28 cellular contexts compared by ENCODE assay signal in genomic region chr5:168777651-168778050, GRCh38.
"Had no signal": no experiment of that assay in that cellular context is flagged by ENCODE, and none has a peak within 500 bp of the region (broad histone marks: within the 10 kb centered on the region; RNA-seq: fewer than 3 reads in every experiment).

No MANE protein-coding gene starts in this region.

- H3K27me3 ChIP-seq: ascending aorta, cardiac muscle cell had no signal

- H3K4me1 ChIP-seq: ascending aorta had no signal

- H3K36me3 ChIP-seq: cardiac muscle cell, WERI-Rb-1 had no signal

- H3K4me3 ChIP-seq: ascending aorta, cardiac muscle cell had no signal

- H3K9me3 ChIP-seq: ascending aorta had no signal

- H3K27ac ChIP-seq: ascending aorta, cardiac muscle cell, WERI-Rb-1 had no signal

- DNase-seq: activated CD4-positive, alpha-beta memory T cell treated with anti-CD3 and anti-CD28 coated beads, Interleukin-2, amount 10 ng/mL, durations not matched to agents 7 days and 5 days; activated CD4-positive, alpha-beta T cell treated with anti-CD3 and anti-CD28 coated beads for 1 hour; activated CD4-positive, alpha-beta T cell treated with anti-CD3 and anti-CD28 coated beads for 36 hours; activated CD4-positive, alpha-beta T cell treated with anti-CD3 and anti-CD28 coated beads for 48 hours; activated CD4-positive, alpha-beta T cell treated with anti-CD3 and anti-CD28 coated beads, Interleukin-2, amount 10 ng/mL, durations not matched to agents 7 days and 5 days; activated CD4-positive, alpha-beta T cell treated with anti-CD3 and anti-CD28 coated beads, Interleukin-2, amount 50 U/mL, for 48 hours; activated CD4-positive, CD25-positive, alpha-beta regulatory T cell; activated CD8-positive, alpha-beta memory T cell treated with anti-CD3 and anti-CD28 coated beads for 24 hours; activated CD8-positive, alpha-beta memory T cell treated with anti-CD3 and anti-CD28 coated beads, Interleukin-2, amount 10 ng/mL, durations not matched to agents 7 days and 5 days; activated CD8-positive, alpha-beta memory T cell treated with anti-CD3 and anti-CD28 coated beads, Interleukin-2, amount 50 U/mL, for 48 hours; activated CD8-positive, alpha-beta T cell treated with anti-CD3 and anti-CD28 coated beads, Interleukin-2, amount 10 ng/mL, durations not matched to agents 7 days and 5 days; activated effector memory CD4-positive, alpha-beta T cell treated with Interleukin-2 at 50 U/mL for 16 hours; activated gamma-delta T cell; activated naive CD4-positive, alpha-beta T cell treated with anti-CD3 and anti-CD28 coated beads, Interleukin-2, amount 10 ng/mL, durations not matched to agents 7 days and 5 days; activated naive CD4-positive, alpha-beta T cell treated with Interleukin-2 at 50 U/mL for 16 hours; activated naive CD8-positive, alpha-beta T cell treated with anti-CD3 and anti-CD28 coated beads, Interleukin-2, amount 10 ng/mL, durations not matched to agents 7 days and 5 days; activated naive CD8-positive, alpha-beta T cell treated with anti-CD3 and anti-CD28 coated beads, Interleukin-2, amount 50 U/mL, for 24 hours; activated T-cell treated with anti-CD3 and anti-CD28 coated beads, Interleukin-2, amount 50 U/mL, for 24 hours; activated T-cell treated with anti-CD3 and anti-CD28 coated beads, Interleukin-2, amount 50 U/mL, for 48 hours; amygdala; central memory CD4-positive, alpha-beta T cell; cerebellar nuclear complex; T-helper 1 cell; T-helper 2 cell; T-helper 9 cell; WERI-Rb-1 had no signal
